In genomic region chr1:181100015-181100905, GRCh38 we compare ENCODE assay signal across 8 cellular contexts. TPM values are rescaled to one million over a fixed set of nuclear protein-coding genes. Genes with fewer than 3 reads are reported as not detected.
DNase-seq lines count a peak whose midpoint lies in the region; ATAC-seq, FAIRE-seq and TF ChIP-seq lines count a peak whose summit lies in the region.

No MANE protein-coding gene starts in this region.

- H3K9me3 ChIP-seq in endothelial cell of umbilical vein (replicated peaks; ENCODE audit: control insufficient read depth, insufficient read depth, low read length) (no peaks in the 10 kb centered on the region), prostate gland (no peaks in the 10 kb centered on the region)

- H3K27me3 ChIP-seq in endothelial cell of umbilical vein (ENCODE audit: control insufficient read depth in 2 of 2, insufficient read depth in 2 of 2, low read length in 2 of 2) (no peaks in the 10 kb centered on the region), prostate gland (replicated peaks; ENCODE audit: insufficient read depth) (no peaks in the 10 kb centered on the region)

- no peaks in the 10 kb centered on the region for H3K9me3 Mint-ChIP-seq in T-helper 1 cell treated with Interleukin-12 subunit alpha and Interleukin-12 subunit beta and Interleukin-4 antibody, amounts not matched to agents 30 μg/mL and 1 μg/mL, for 36 hours

- no peaks in the 10 kb centered on the region for H3K79me2 ChIP-seq in endothelial cell of umbilical vein (ENCODE audit: control insufficient read depth, insufficient read depth, low read length)

- no peaks in the 10 kb centered on the region for H3K9me1 ChIP-seq in endothelial cell of umbilical vein (replicated peaks; ENCODE audit: control insufficient read depth, extremely low read depth, insufficient read depth, low read length)

- ATAC-seq in GM18861 (IDR thresholded peaks at IDR 0.05; ENCODE audit: unreplicated experiment), result no peak

- H3K36me3 Mint-ChIP-seq in T-helper 1 cell treated with Interleukin-12 subunit alpha and Interleukin-12 subunit beta and Interleukin-4 antibody, amounts not matched to agents 30 μg/mL and 1 μg/mL, for 36 hours (ENCODE audit: low read depth), result peaks cover 16% of the 10 kb centered on the region

- CTCF ChIA-PET in endothelial cell of umbilical vein (lab: Charles Lee), result interaction anchor here (1.0 to 6.4 kb wide), 5 partner anchors 9 to 42 kb away, joined by 3 to 37 read pairs (median 5); no protein-coding TSS in a partner anchor

- peak overlapping the region; percentile 79 for H3K4me3 Mint-ChIP-seq in T-helper 1 cell treated with Interleukin-12 subunit alpha and Interleukin-12 subunit beta and Interleukin-4 antibody, amounts not matched to agents 30 μg/mL and 1 μg/mL, for 36 hours

- no peak overlapping the region for H3K9ac ChIP-seq in endothelial cell of umbilical vein (replicated peaks; ENCODE audit: extremely low read depth, insufficient read depth, low read length)

- peak overlapping the region; percentile 26 for H3K4me2 ChIP-seq in endothelial cell of umbilical vein (ENCODE audit: insufficient read depth, low read length)

- H3K27ac ChIP-seq in endothelial cell of umbilical vein (ENCODE audit: insufficient read depth, low read depth, low read length), result peak overlapping the region; percentile 19
- no peak overlapping the region for H3K27ac ChIP-seq in prostate gland

- H2AFZ ChIP-seq in endothelial cell of umbilical vein (ENCODE audit: low read depth, low read length), result peak overlapping the region; percentile 23

- 45% methylated on average over 10 of the region's 10 CpGs for WGBS in prostate gland

- TF ChIP-seq POLR2A in endothelial cell of umbilical vein (IDR thresholded peaks at IDR 0.05; ENCODE audit: low read depth, low read length), result no peak
- no peak for TF ChIP-seq POLR2A in prostate gland (IDR thresholded peaks at IDR 0.05)

- H3K27ac Mint-ChIP-seq in T-helper 1 cell treated with Interleukin-12 subunit alpha and Interleukin-12 subunit beta and Interleukin-4 antibody, amounts not matched to agents 30 μg/mL and 1 μg/mL, for 36 hours, result peak overlapping the region; percentile 92

- H3K36me3 ChIP-seq in endothelial cell of umbilical vein (ENCODE audit: control insufficient read depth in 2 of 2, extremely low read depth in 1 of 2, insufficient read depth in 2 of 2, low read length in 2 of 2) (no peaks in the 10 kb centered on the region), prostate gland (no peaks in the 10 kb centered on the region)

- POLR2A ChIA-PET in endothelial cell of umbilical vein (lab: Charles Lee), result interaction anchor here (1.2 to 2.5 kb wide), 2 partner anchors 10 to 11 kb away, joined by 12 to 14 read pairs; partner anchors contain the start of gene IER5

- dilution Hi-C loops in endothelial cell of umbilical vein (cut with MboI; ENCODE audit: extremely low pct_ligation_motif_present, low sequenced_read_pairs), result no loop called here

- H3K4me1 ChIP-seq in endothelial cell of umbilical vein (ENCODE audit: control insufficient read depth, extremely low read depth, insufficient read depth, low read length) (peaks cover 52% of the 10 kb centered on the region), prostate gland (replicated peaks) (peaks cover 9% of the 10 kb centered on the region)

- H4K20me1 ChIP-seq in endothelial cell of umbilical vein (replicated peaks; ENCODE audit: control insufficient read depth, extremely low read depth, insufficient read depth, low read length), result no peaks in the 10 kb centered on the region

- H3K4me3 ChIP-seq in endothelial cell of umbilical vein (replicated peaks in 1 of 3; ENCODE audit: insufficient read depth in 1 of 3, low read depth in 1 of 3, low read length in 3 of 3) (no peak overlapping the region), prostate gland (no peak overlapping the region)

- intact Hi-C loops in endothelial cell of umbilical vein (cut with micrococcal nuclease) (loop anchor here (5.0 kb wide), 1 partner anchor 598 kb away; the partner anchor contains the start of gene ACBD6), prostate gland (cut with DNase I) (no loop called here)

- peaks cover 70% of the 10 kb centered on the region for H3K4me1 Mint-ChIP-seq in T-helper 1 cell treated with Interleukin-12 subunit alpha and Interleukin-12 subunit beta and Interleukin-4 antibody, amounts not matched to agents 30 μg/mL and 1 μg/mL, for 36 hours (ENCODE audit: low read depth)

- no peak for DNase-seq in T-helper 1 cell
- DNase-seq in T-helper 22 cell (ENCODE audit: low read depth), result peak; percentile 23
- DNase-seq in endothelial cell of umbilical vein (ENCODE audit: low read depth, low spot score), result no peak
- DNase-seq in stimulated activated CD4-positive, alpha-beta T cell treated with anti-CD3 and anti-CD28 coated beads, Interleukin-4, amount 100 ng/mL, for 4 hours, result peak; percentile 46 to 62
- no peak for DNase-seq in HuH-7 (ENCODE audit: low spot score)
- DNase-seq in prostate gland (ENCODE audit: low spot score), result no peak

- peaks cover 4% of the 10 kb centered on the region for H3K27me3 Mint-ChIP-seq in T-helper 1 cell treated with Interleukin-12 subunit alpha and Interleukin-12 subunit beta and Interleukin-4 antibody, amounts not matched to agents 30 μg/mL and 1 μg/mL, for 36 hours (ENCODE audit: low read depth)

- TSS peak; percentile 79 for BruUV-seq in endothelial cell of umbilical vein (replicated peaks; lab: Mats Ljungman, UMichigan)

- FAIRE-seq in endothelial cell of umbilical vein (lab: Jason Lieb, UNC), result peak; percentile 54

- TF ChIP-seq CTCF in endothelial cell of umbilical vein (IDR thresholded peaks at IDR 0.05; ENCODE audit: extremely low read depth in 1 of 2, insufficient read depth in 1 of 2, low read depth in 1 of 2, low read length in 2 of 2), result no peak
- no peak for TF ChIP-seq CTCF in prostate gland (IDR thresholded peaks at IDR 0.05)

TF ChIP-seq in endothelial cell of umbilical vein, 7 proteins besides CTCF, POLR2A, EP300 and RAD21:
- TF ChIP-seq EZH2 (IDR thresholded peaks at IDR 0.05; ENCODE audit: borderline replicate concordance, low read depth, low read length, severe bottlenecking), result no peak
- peak; percentile 86 for TF ChIP-seq GATA2 (IDR thresholded peaks at IDR 0.05; ENCODE audit: insufficient read depth, insufficient read length, low read depth, low read length)
- TF ChIP-seq MAX (IDR thresholded peaks at IDR 0.05; ENCODE audit: insufficient read depth, insufficient read length), result no peak

RNA-seq across cellular contexts. Expression of gene IER5, which starts 11.8 kb away (rescaled TPM):
- total RNA-seq in endothelial cell of umbilical vein, result 14.4 and 14.9 TPM in 2 replicates
- polyA plus RNA-seq in endothelial cell of umbilical vein, result 5.0 and 6.6 TPM in 2 replicates
- polyA plus RNA-seq in endothelial cell of umbilical vein (2011; cell fraction: cytosol; rRNA removed), result 4.1 and 4.9 TPM in 2 replicates
- polyA plus RNA-seq in endothelial cell of umbilical vein (2011; cell fraction: nucleus; rRNA removed), result 4.7 and 5.1 TPM in 2 replicates
- 9.1 and 9.2 TPM in 2 replicates for polyA plus RNA-seq in endothelial cell of umbilical vein (2012)
- polyA minus RNA-seq in endothelial cell of umbilical vein, result 5.8 and 6.9 TPM in 2 replicates
- 9.5 TPM for polyA minus RNA-seq in endothelial cell of umbilical vein (2011; cell fraction: cytosol; rRNA and poly(A)+ RNA removed)
- 4.0 and 6.2 TPM in 2 replicates for polyA minus RNA-seq in endothelial cell of umbilical vein (2011; cell fraction: nucleus; rRNA and poly(A)+ RNA removed)
- total RNA-seq in prostate gland, result 10 to 100 TPM; 10.3 to 14.3 TPM

Comparison
In these comparisons a context has a peak if more than half of its experiments do, and no peak if none do; other contexts are left out.
1. DNase-seq: peak in T-helper 22 cell (single experiment) and stimulated activated CD4-positive, alpha-beta T cell treated with anti-CD3 and anti-CD28 coated beads, Interleukin-4, amount 100 ng/mL, for 4 hours (2 of 2); none in T-helper 1 cell (0 of 5), endothelial cell of umbilical vein (single experiment), HuH-7 (single experiment) and prostate gland (single experiment).